In the genomic region with DNA sequence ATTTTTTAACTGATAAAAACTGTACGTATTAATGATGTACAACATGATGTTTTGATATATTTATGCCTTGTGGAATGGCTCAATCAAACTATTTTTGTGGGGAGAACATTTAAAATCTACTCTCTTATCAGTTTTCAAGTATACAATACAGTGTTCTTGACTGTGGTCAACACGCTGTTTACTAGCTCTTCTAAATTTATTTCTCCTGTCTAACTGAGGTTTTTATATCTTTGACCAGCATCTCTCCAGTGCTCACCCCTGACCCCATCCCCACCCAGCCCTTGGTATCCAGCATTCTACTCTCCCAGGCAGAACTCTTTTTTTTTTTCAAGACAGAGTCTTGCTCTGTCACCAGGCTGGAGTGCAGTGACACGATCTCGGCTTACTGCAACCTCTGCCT, we compare ENCODE assay signal across 6 cellular contexts.
"Had no signal": no experiment of that assay in that cellular context is flagged by ENCODE, and none has a peak within 500 bp of the region (broad histone marks: within the 10 kb centered on the region; RNA-seq: fewer than 3 reads in every experiment).

No MANE protein-coding gene starts in this region.

- H3K4me3 ChIP-seq: K562 had no signal

- H3K27ac ChIP-seq: HL-60 had no signal

- DNase-seq: IMR-90, KBM-7 had no signal

- FAIRE-seq: HepG2, HTR-8/SVneo, K562 had no signal
